23 cellular contexts compared by ENCODE assay signal in genomic region chr14:56417173-56417572, GRCh38.
DNase-seq lines count a peak whose midpoint lies in the region; ATAC-seq lines count a peak whose summit lies in the region.
"Had no signal": no experiment of that assay in that cellular context is flagged by ENCODE, and none has a peak within 500 bp of the region (broad histone marks: within the 10 kb centered on the region; RNA-seq: fewer than 3 reads in every experiment).

No MANE protein-coding gene starts in this region.

- DNase-seq in stimulated activated naive CD8-positive, alpha-beta T cell treated with anti-CD3 and anti-CD28 coated beads, Interleukin-15, Interleukin-2, amounts not matched to agents 100 U/mL and 50 U/mL, for 24 hours = no peak
- DNase-seq in stimulated activated naive CD8-positive, alpha-beta T cell treated with anti-CD3 and anti-CD28 coated beads, Interleukin-15, amount 100 ng/mL, for 72 hours = no peak
- DNase-seq in SW480 (ENCODE audit: low spot score) (peak; percentile 60), glomerular visceral epithelial cell (ENCODE audit: extremely low spot score) (peak; percentile 5), NCI-H226 (no peak)
- no peak for DNase-seq in activated CD8-positive, alpha-beta memory T cell treated with anti-CD3 and anti-CD28 coated beads, Interleukin-2, amount 10 ng/mL, durations not matched to agents 7 days and 5 days
- DNase-seq: BE2C; CD8-positive, alpha-beta T cell; DND-41; H7; Karpas-422; MG63; NCI-H1105; NCI-H146; NCI-H2029; NCI-H2227 treated with DMSO at 0.1 percent for 48 hours; NCI-H524; NCI-H774 had no signal

- H3K9me3 Mint-ChIP-seq in stimulated activated naive CD8-positive, alpha-beta T cell treated with anti-CD3 and anti-CD28 coated beads, Interleukin-15, amount 100 ng/mL, for 72 hours = no peaks in the 10 kb centered on the region
- H3K9me3 Mint-ChIP-seq in activated CD8-positive, alpha-beta memory T cell treated with anti-CD3 and anti-CD28 coated beads, Interleukin-2, amount 10 ng/mL, durations not matched to agents 7 days and 5 days (ENCODE audit: low read depth) = no peaks in the 10 kb centered on the region
- H3K9me3 Mint-ChIP-seq: CD8-positive, alpha-beta T cell had no signal

- no peak overlapping the region for H3K4me3 Mint-ChIP-seq in stimulated activated naive CD8-positive, alpha-beta T cell treated with anti-CD3 and anti-CD28 coated beads, Interleukin-15, amount 100 ng/mL, for 72 hours
- H3K4me3 Mint-ChIP-seq in activated CD8-positive, alpha-beta memory T cell treated with anti-CD3 and anti-CD28 coated beads, Interleukin-2, amount 10 ng/mL, durations not matched to agents 7 days and 5 days = no peak overlapping the region
- H3K4me3 Mint-ChIP-seq: CD8-positive, alpha-beta T cell; IgD-negative memory B cell had no signal

- peak; percentile 9 for ATAC-seq in stimulated activated naive CD8-positive, alpha-beta T cell treated with anti-CD3 and anti-CD28 coated beads, Interleukin-15, Interleukin-2, amounts not matched to agents 100 U/mL and 50 U/mL, for 24 hours
- ATAC-seq in stimulated activated naive CD8-positive, alpha-beta T cell treated with anti-CD3 and anti-CD28 coated beads, Interleukin-15, amount 100 ng/mL, for 72 hours = no peak
- ATAC-seq in activated CD8-positive, alpha-beta memory T cell treated with anti-CD3 and anti-CD28 coated beads, Interleukin-2, amount 10 ng/mL, durations not matched to agents 7 days and 5 days = no peak
- no peak for ATAC-seq in GM21529 (IDR thresholded peaks at IDR 0.05; ENCODE audit: unreplicated experiment)
- ATAC-seq: A549; CD8-positive, alpha-beta T cell; GM12878; Panc1 had no signal

- H3K36me3 Mint-ChIP-seq in activated CD8-positive, alpha-beta memory T cell treated with anti-CD3 and anti-CD28 coated beads, Interleukin-2, amount 10 ng/mL, durations not matched to agents 7 days and 5 days = no peaks in the 10 kb centered on the region
- H3K36me3 Mint-ChIP-seq: CD8-positive, alpha-beta T cell; IgD-negative memory B cell had no signal

- no peaks in the 10 kb centered on the region for H3K27me3 Mint-ChIP-seq in stimulated activated naive CD8-positive, alpha-beta T cell treated with anti-CD3 and anti-CD28 coated beads, Interleukin-15, amount 100 ng/mL, for 72 hours
- H3K27me3 Mint-ChIP-seq in activated CD8-positive, alpha-beta memory T cell treated with anti-CD3 and anti-CD28 coated beads, Interleukin-2, amount 10 ng/mL, durations not matched to agents 7 days and 5 days = peaks cover 7% of the 10 kb centered on the region

- H3K4me1 Mint-ChIP-seq in stimulated activated naive CD8-positive, alpha-beta T cell treated with anti-CD3 and anti-CD28 coated beads, Interleukin-15, amount 100 ng/mL, for 72 hours = peaks cover 9% of the 10 kb centered on the region
- peaks cover 13% of the 10 kb centered on the region for H3K4me1 Mint-ChIP-seq in activated CD8-positive, alpha-beta memory T cell treated with anti-CD3 and anti-CD28 coated beads, Interleukin-2, amount 10 ng/mL, durations not matched to agents 7 days and 5 days

- H3K27ac Mint-ChIP-seq in stimulated activated naive CD8-positive, alpha-beta T cell treated with anti-CD3 and anti-CD28 coated beads, Interleukin-15, amount 100 ng/mL, for 72 hours = no peak overlapping the region
- no peak overlapping the region for H3K27ac Mint-ChIP-seq in activated CD8-positive, alpha-beta memory T cell treated with anti-CD3 and anti-CD28 coated beads, Interleukin-2, amount 10 ng/mL, durations not matched to agents 7 days and 5 days
- H3K27ac Mint-ChIP-seq: CD8-positive, alpha-beta T cell; IgD-negative memory B cell had no signal

- CTCF ChIA-PET in activated CD8-positive, alpha-beta memory T cell treated with anti-CD3 and anti-CD28 coated beads, Interleukin-2, amount 10 ng/mL, durations not matched to agents 7 days and 5 days (lab: Charles Lee) = no interaction called here

Comparison
In these comparisons a context has a peak if more than half of its experiments do, and no peak if none do; other contexts are left out.
1. DNase-seq: peak in SW480 (single experiment) and glomerular visceral epithelial cell (single experiment); none in stimulated activated naive CD8-positive, alpha-beta T cell treated with anti-CD3 and anti-CD28 coated beads, Interleukin-15, Interleukin-2, amounts not matched to agents 100 U/mL and 50 U/mL, for 24 hours (single experiment), stimulated activated naive CD8-positive, alpha-beta T cell treated with anti-CD3 and anti-CD28 coated beads, Interleukin-15, amount 100 ng/mL, for 72 hours (0 of 2), activated CD8-positive, alpha-beta memory T cell treated with anti-CD3 and anti-CD28 coated beads, Interleukin-2, amount 10 ng/mL, durations not matched to agents 7 days and 5 days (single experiment) and NCI-H226 (single experiment).